Comparison of ENCODE assay signal across 4 cellular contexts in the genomic region with DNA sequence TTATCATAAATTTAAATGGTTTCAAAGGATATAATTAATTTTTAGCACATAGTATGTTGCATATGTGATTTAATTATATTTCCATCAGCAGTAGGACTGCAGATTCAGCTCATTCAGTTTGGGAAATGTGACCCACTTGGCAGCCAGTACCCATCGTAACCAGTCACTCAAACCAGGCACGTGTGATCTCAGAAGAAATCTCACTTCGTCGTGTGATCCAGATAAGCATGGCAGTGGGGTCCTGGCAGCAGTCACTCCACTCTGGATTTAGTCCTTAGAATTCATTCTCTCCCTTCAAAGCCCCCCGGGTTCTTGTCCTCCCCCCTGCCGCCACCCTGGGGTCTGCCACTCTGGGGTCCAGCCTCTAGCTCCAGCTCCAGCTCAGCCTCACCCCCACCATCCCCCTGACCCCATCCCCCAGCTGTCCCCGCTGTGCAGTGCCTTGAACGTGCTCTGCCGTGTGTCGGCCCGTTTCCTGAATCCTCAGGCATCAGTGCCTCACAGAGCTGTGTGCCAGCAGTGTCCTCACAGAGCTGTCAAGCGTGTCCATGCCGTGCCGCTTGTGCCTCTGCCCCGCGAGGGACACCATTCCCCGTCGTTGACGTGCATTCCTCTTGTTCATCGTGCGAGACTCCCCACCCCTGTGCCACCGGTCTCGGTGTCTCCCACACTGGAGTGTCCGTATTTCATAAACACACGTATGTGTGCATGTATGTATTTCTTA.
A peak's percentile ranks its signal among the peaks of the same experiment; 100 is the strongest.
TF ChIP-seq lines count a peak whose summit lies in the region.

No MANE protein-coding gene starts in this region.

TF ChIP-seq in SK-N-SH, 30 proteins besides CTCF, POLR2A, EP300 and RAD21:
- TF ChIP-seq RFX5 (IDR thresholded peaks at IDR 0.05; ENCODE audit: low read length) (no peak), FOXJ3 (CRISPR knock-in tag; IDR thresholded peaks at IDR 0.05) (no peak), RCOR1 (IDR thresholded peaks at IDR 0.05; ENCODE audit: low read length) (no peak), EZH2phosphoT487 (IDR thresholded peaks at IDR 0.05; ENCODE audit: borderline replicate concordance, low read depth) (no peak), GATA2 (CRISPR knock-in tag; IDR thresholded peaks at IDR 0.05) (0 out of 2 replicates have a peak, but pooled peaks have one; percentile 6)
TF ChIP-seq in SK-N-SH: peak in this region for 1.

TF ChIP-seq in SK-N-SH treated with all-trans-retinoic acid at 6 μM for 48 hours, 23 proteins besides CTCF, POLR2A, EP300 and RAD21:
- TF ChIP-seq TCF4 (CRISPR knock-in tag; IDR thresholded peaks at IDR 0.05; ENCODE audit: borderline replicate concordance) (no peak), ZC3H10 (CRISPR knock-in tag; IDR thresholded peaks at IDR 0.05) (no peak), ZFP3 (CRISPR knock-in tag; IDR thresholded peaks at IDR 0.05) (no peak), RARB (CRISPR knock-in tag; IDR thresholded peaks at IDR 0.05) (no peak), ESRRG (CRISPR knock-in tag; IDR thresholded peaks at IDR 0.05) (no peak)
- TF ChIP-seq, protein P1, sequence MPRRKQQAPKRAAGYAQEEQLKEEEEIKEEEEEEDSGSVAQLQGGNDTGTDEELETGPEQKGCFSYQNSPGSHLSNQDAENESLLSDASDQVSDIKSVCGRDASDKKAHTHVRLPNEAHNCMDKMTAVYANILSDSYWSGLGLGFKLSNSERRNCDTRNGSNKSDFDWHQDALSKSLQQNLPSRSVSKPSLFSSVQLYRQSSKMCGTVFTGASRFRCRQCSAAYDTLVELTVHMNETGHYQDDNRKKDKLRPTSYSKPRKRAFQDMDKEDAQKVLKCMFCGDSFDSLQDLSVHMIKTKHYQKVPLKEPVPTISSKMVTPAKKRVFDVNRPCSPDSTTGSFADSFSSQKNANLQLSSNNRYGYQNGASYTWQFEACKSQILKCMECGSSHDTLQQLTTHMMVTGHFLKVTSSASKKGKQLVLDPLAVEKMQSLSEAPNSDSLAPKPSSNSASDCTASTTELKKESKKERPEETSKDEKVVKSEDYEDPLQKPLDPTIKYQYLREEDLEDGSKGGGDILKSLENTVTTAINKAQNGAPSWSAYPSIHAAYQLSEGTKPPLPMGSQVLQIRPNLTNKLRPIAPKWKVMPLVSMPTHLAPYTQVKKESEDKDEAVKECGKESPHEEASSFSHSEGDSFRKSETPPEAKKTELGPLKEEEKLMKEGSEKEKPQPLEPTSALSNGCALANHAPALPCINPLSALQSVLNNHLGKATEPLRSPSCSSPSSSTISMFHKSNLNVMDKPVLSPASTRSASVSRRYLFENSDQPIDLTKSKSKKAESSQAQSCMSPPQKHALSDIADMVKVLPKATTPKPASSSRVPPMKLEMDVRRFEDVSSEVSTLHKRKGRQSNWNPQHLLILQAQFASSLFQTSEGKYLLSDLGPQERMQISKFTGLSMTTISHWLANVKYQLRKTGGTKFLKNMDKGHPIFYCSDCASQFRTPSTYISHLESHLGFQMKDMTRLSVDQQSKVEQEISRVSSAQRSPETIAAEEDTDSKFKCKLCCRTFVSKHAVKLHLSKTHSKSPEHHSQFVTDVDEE (CRISPR knock-in tag; IDR thresholded peaks at IDR 0.05), result no peak
TF ChIP-seq in SK-N-SH treated with all-trans-retinoic acid at 6 μM for 48 hours: peak in this region for 0.

TF ChIP-seq in H1, 55 proteins besides CTCF, POLR2A, EP300 and RAD21:
- TF ChIP-seq HDAC2 (IDR thresholded peaks at IDR 0.05; ENCODE audit: borderline replicate concordance in 1 of 2, low read depth in 2 of 2, low read length in 2 of 2) (no peak), RNF2 (IDR thresholded peaks at IDR 0.05; ENCODE audit: borderline replicate concordance, low read depth, low read length, missing control alignments, poor library complexity, severe bottlenecking) (no peak), CBX5 (IDR thresholded peaks at IDR 0.05; ENCODE audit: low read depth, low read length) (no peak), PHF8 (conservative IDR thresholded peaks at IDR 0.05; ENCODE audit: low read depth, low read length) (no peak), CHD2 (IDR thresholded peaks at IDR 0.05; ENCODE audit: low read length) (no peak), TCF12 (IDR thresholded peaks at IDR 0.05; ENCODE audit: low read depth, low read length) (no peak), NANOG (IDR thresholded peaks at IDR 0.05; ENCODE audit: insufficient read depth, low read depth, low read length, poor library complexity, severe bottlenecking) (no peak)

TF ChIP-seq in HepG2, 621 proteins besides CTCF, POLR2A, EP300 and RAD21:
- TF ChIP-seq ZNF614 (CRISPR knock-in tag; IDR thresholded peaks at IDR 0.05; ENCODE audit: borderline replicate concordance) (no peak), HES4 (CRISPR knock-in tag; IDR thresholded peaks at IDR 0.05; ENCODE audit: borderline replicate concordance) (0 out of 2 replicates have a peak, but pooled peaks have one; percentile 10)
